8 cellular contexts compared by ENCODE assay signal in genomic region chr19:29694669-29695627, GRCh38. TPM values are rescaled to one million over a fixed set of nuclear protein-coding genes. Genes with fewer than 3 reads are reported as not detected.
DNase-seq lines count a peak whose midpoint lies in the region; ATAC-seq and TF ChIP-seq lines count a peak whose summit lies in the region.

No MANE protein-coding gene starts in this region.

- H3K36me3 Mint-ChIP-seq in MCF 10A (ENCODE audit: insufficient read depth, unreplicated experiment), result no peaks in the 10 kb centered on the region
- no peaks in the 10 kb centered on the region for H3K36me3 Mint-ChIP-seq in immature natural killer cell

- H3K9me3 Mint-ChIP-seq in MCF 10A (ENCODE audit: unreplicated experiment) (peaks cover under 1% of the 10 kb centered on the region), immature natural killer cell (peaks cover 0 to 3% (median 0%) of the 10 kb centered on the region in 6 donors)

- no peaks in the 10 kb centered on the region for H3K36me3 ChIP-seq in GM06990 (ENCODE audit: control insufficient read depth, insufficient read depth, low read length)

- ATAC-seq in GM21447 (IDR thresholded peaks at IDR 0.05; ENCODE audit: unreplicated experiment), result no peak

- CTCF ChIA-PET in HEK293T (lab: Yijun Ruan, JAX) (interaction anchor here (0.6 to 2.3 kb wide), 2 partner anchors 21 to 70 kb away, joined by 3 to 9 read pairs; partner anchors contain the start of gene C19orf12), MCF 10A (lab: Yijun Ruan, JAX) (interaction anchor here (0.6 to 3.0 kb wide), 14 partner anchors 9 to 458 kb away, joined by 3 to 14 read pairs (median 5); partner anchors contain the start of gene C19orf12)

- H3K27ac Mint-ChIP-seq in MCF 10A (ENCODE audit: low read depth, unreplicated experiment) (no peak overlapping the region), immature natural killer cell (peak overlapping the region; percentile 23 to 85 (median 75))

- no peak overlapping the region for H3K4me3 ChIP-seq in GM06990 (replicated peaks; ENCODE audit: low read depth, low read length)

- no peaks in the 10 kb centered on the region for H3K27me3 ChIP-seq in GM06990 (replicated peaks; ENCODE audit: control insufficient read depth, insufficient read depth, low read length)

- POLR2A ChIA-PET in HEK293T (lab: Yijun Ruan, JAX), result interaction anchor here (1.1 kb wide), 1 partner anchor 20 kb away, joined by 3 read pairs; the partner anchor contains the start of gene C19orf12
- POLR2A ChIA-PET in MCF 10A (lab: Yijun Ruan, JAX), result interaction anchor here (0.6 to 0.7 kb wide), 2 partner anchors 14 to 118 kb away, joined by 3 to 5 read pairs; no protein-coding TSS in a partner anchor

- peak overlapping the region; percentile 93 for H3K27ac ChIP-seq in VCaP

- intact Hi-C loops in MCF 10A (cut with micrococcal nuclease), result loop anchor here (1.0 kb wide), 1 partner anchor 21 kb away; no protein-coding TSS in a partner anchor

- no peak overlapping the region for H3K4me3 Mint-ChIP-seq in MCF 10A (ENCODE audit: unreplicated experiment)
- no peak overlapping the region for H3K4me3 Mint-ChIP-seq in immature natural killer cell

- TF ChIP-seq CTCF in GM06990 (IDR thresholded peaks at IDR 0.05; ENCODE audit: insufficient read depth, low read length, poor library complexity, severe bottlenecking) (peak; percentile 94), VCaP (conservative IDR thresholded peaks at IDR 0.05) (peak; percentile 98), MCF 10A (IDR thresholded peaks at IDR 0.05; ENCODE audit: unreplicated experiment) (peak; percentile 66)

- no peaks in the 10 kb centered on the region for H3K27me3 Mint-ChIP-seq in MCF 10A (ENCODE audit: insufficient read depth, unreplicated experiment)
- peaks cover 0 to 1% (median 1%) of the 10 kb centered on the region in 3 donors for H3K27me3 Mint-ChIP-seq in immature natural killer cell (ENCODE audit: low read depth in 3 of 3)

- BruUV-seq in MCF 10A (replicated peaks; lab: Mats Ljungman, UMichigan), result no TSS peak

- peak; percentile 63 for DNase-seq in GM06990 (ENCODE audit: extremely low read depth, insufficient read length)
- DNase-seq in HEK293T (ENCODE audit: extremely low spot score), result peak; percentile 85
- DNase-seq in NCI-H1694 (lab: John Stamatoyannopoulos, UW), result peak; percentile 89
- peak; percentile 70 for DNase-seq in MCF 10A (ENCODE audit: unreplicated experiment)
- peak; percentile 79 to 82 (median 82) for DNase-seq in immature natural killer cell
- DNase-seq in stimulated activated CD4-positive, alpha-beta T cell treated with anti-CD3 and anti-CD28 coated beads, Interleukin-1b, Interleukin-23, amount 100 ng/mL, for 1 hour (ENCODE audit: low read depth in 2 of 2), result peak; percentile 59 to 68

- H3K4me1 Mint-ChIP-seq in MCF 10A (ENCODE audit: insufficient read depth, unreplicated experiment) (no peaks in the 10 kb centered on the region), immature natural killer cell (peaks cover 20 to 30% of the 10 kb centered on the region in 2 donors)

TF ChIP-seq in HEK293T, 16 proteins besides CTCF, POLR2A, EP300 and RAD21:
- TF ChIP-seq HDGF (IDR thresholded peaks at IDR 0.05; ENCODE audit: borderline replicate concordance) (no peak), ZNF384 (IDR thresholded peaks at IDR 0.05) (no peak), BHLHE40 (IDR thresholded peaks at IDR 0.05; ENCODE audit: borderline replicate concordance) (no peak), SUZ12 (IDR thresholded peaks at IDR 0.05) (no peak), PKNOX1 (IDR thresholded peaks at IDR 0.05) (no peak), NFRKB (IDR thresholded peaks at IDR 0.05) (no peak), L3MBTL2 (conservative IDR thresholded peaks at IDR 0.05) (no peak), FOXA1 (IDR thresholded peaks at IDR 0.05) (no peak), SP1 (IDR thresholded peaks at IDR 0.05) (no peak), ELF4 (IDR thresholded peaks at IDR 0.05) (no peak)
TF ChIP-seq in HEK293T: peak in this region for 0.

RNA-seq across cellular contexts. Expression of gene C19orf12, which starts 20.1 kb away (rescaled TPM):
- 20.2 and 21.6 TPM in 2 replicates for total RNA-seq in MCF 10A (2022)
- polyA plus RNA-seq in immature natural killer cell, result 10 to 100 TPM; 32.4 to 68.3 (median 60.3) TPM

RNA-seq across cellular contexts. Expression of gene PLEKHF1, which starts 29.7 kb away (rescaled TPM):
- total RNA-seq in MCF 10A (2022), result 2.9 and 9.6 TPM in 2 replicates
- 100 to 1,000 TPM; 107 to 244 (median 141) TPM for polyA plus RNA-seq in immature natural killer cell
